Comparison of ENCODE assay signal across 22 cellular contexts in the genomic region with DNA sequence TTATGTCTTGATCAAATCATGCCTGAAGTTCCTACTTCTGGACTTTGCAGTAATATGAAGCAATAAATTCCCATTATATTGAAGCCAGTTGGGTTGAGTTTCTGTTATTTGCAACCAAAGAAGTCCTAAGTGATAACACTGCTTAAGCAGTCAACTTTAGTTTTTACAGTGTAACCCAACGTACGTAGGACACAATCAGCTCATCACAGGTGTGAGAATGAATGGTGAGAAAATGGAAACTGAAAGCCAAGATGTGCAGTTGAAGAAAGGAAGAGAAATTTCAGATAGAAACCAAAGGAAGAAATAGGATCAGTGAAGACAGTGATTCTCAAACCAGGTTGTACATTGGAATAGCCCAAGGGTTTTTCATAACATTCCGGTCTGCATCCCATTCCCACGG.
A peak's percentile ranks its signal among the peaks of the same experiment; 100 is the strongest.
DNase-seq lines count a peak whose midpoint lies in the region; ATAC-seq and TF ChIP-seq lines count a peak whose summit lies in the region.
"Had no signal": no experiment of that assay in that cellular context is flagged by ENCODE, and none has a peak within 500 bp of the region (broad histone marks: within the 10 kb centered on the region; RNA-seq: fewer than 3 reads in every experiment).

No MANE protein-coding gene starts in this region.

- H3K4me3 ChIP-seq in CD4-positive, alpha-beta memory T cell (ENCODE audit: low read length in 2 of 2) = no peak overlapping the region
- H3K4me3 ChIP-seq in HAP-1 = no peak overlapping the region
- no peak overlapping the region for H3K4me3 ChIP-seq in SJCRH30
- no peak overlapping the region for H3K4me3 ChIP-seq in gastroesophageal sphincter
- H3K4me3 ChIP-seq: heart right ventricle, lower lobe of right lung, testis had no signal

- POLR2A ChIA-PET in CD4-positive, alpha-beta memory T cell (lab: Charles Lee; ENCODE audit: partially characterized antibody) = interaction anchor here (1.0 to 3.5 kb wide), 5 partner anchors 9 to 21 kb away, joined by 4 to 20 read pairs (median 5); no protein-coding TSS in a partner anchor

- CTCF ChIA-PET in CD4-positive, alpha-beta memory T cell (lab: Charles Lee; ENCODE audit: partially characterized antibody) = interaction anchor here (0.7 to 2.0 kb wide), 5 partner anchors 20 to 98 kb away, joined by 3 to 12 read pairs (median 4); no protein-coding TSS in a partner anchor

- H3K36me3 ChIP-seq in CD4-positive, alpha-beta memory T cell (ENCODE audit: insufficient read depth, low read length) = no peaks in the 10 kb centered on the region
- H3K36me3 ChIP-seq in HAP-1 (replicated peaks) = no peaks in the 10 kb centered on the region
- no peaks in the 10 kb centered on the region for H3K36me3 ChIP-seq in SJCRH30
- no peaks in the 10 kb centered on the region for H3K36me3 ChIP-seq in gastroesophageal sphincter
- H3K36me3 ChIP-seq: heart right ventricle, lower lobe of right lung had no signal

- peaks cover 0 to 6% of the 10 kb centered on the region in 2 donors for H3K36me3 Mint-ChIP-seq in CD4-positive, alpha-beta memory T cell
- H3K36me3 Mint-ChIP-seq in activated T-helper 17 cell treated with anti-CD3 and anti-CD28 coated beads, Interleukin-2, amount 50 U/mL, for 72 hours (ENCODE audit: low read depth) = no peaks in the 10 kb centered on the region

- H3K27ac Mint-ChIP-seq in CD4-positive, alpha-beta memory T cell = peak overlapping the region; percentile 63 to 92 (median 83)
- H3K27ac Mint-ChIP-seq in activated T-helper 17 cell treated with anti-CD3 and anti-CD28 coated beads, Interleukin-2, amount 50 U/mL, for 72 hours = peak overlapping the region; percentile 62
- H3K27ac Mint-ChIP-seq: progenitor cell of endocrine pancreas had no signal

- ATAC-seq in GM18508 (IDR thresholded peaks at IDR 0.05; ENCODE audit: insufficient read depth, unreplicated experiment) (peak; percentile 52), HG02610 (IDR thresholded peaks at IDR 0.05; ENCODE audit: unreplicated experiment) (peak; percentile 68), gastroesophageal sphincter (no peak)
- ATAC-seq in activated T-helper 17 cell treated with anti-CD3 and anti-CD28 coated beads, Interleukin-2, amount 50 U/mL, for 72 hours (replicated peaks) = peak; percentile 64
- ATAC-seq: HCT116, heart right ventricle, lower lobe of right lung had no signal

- H3K27ac ChIP-seq in CD4-positive, alpha-beta memory T cell (ENCODE audit: low read depth, low read length) = no peak overlapping the region
- H3K27ac ChIP-seq in SJCRH30 = no peak overlapping the region
- H3K27ac ChIP-seq in gastroesophageal sphincter = no peak overlapping the region
- H3K27ac ChIP-seq: heart right ventricle, lower lobe of right lung, testis had no signal

- WGBS in gastroesophageal sphincter (ENCODE audit: low coverage in 1 of 2), 2 donors = 92 to 100% methylated on average over 2 to 4 of the region's 4 CpGs

- intact Hi-C loops in CD4-positive, alpha-beta memory T cell (cut with micrococcal nuclease) = loop anchor here (10.0 kb wide), 2 partner anchors 572 to 602 kb away; a partner anchor contains a TSS

- TF ChIP-seq POLR2A in gastroesophageal sphincter (IDR thresholded peaks at IDR 0.05) = no peak

- TF ChIP-seq EP300 in gastroesophageal sphincter (IDR thresholded peaks at IDR 0.05) = no peak

- no peak for TF ChIP-seq CTCF in gastroesophageal sphincter (IDR thresholded peaks at IDR 0.05)

- DNase-seq in CD4-positive, alpha-beta memory T cell = no peak
- DNase-seq in HAP-1 (ENCODE audit: low spot score in 2 of 2) = no peak
- DNase-seq in SJCRH30 = no peak
- DNase-seq in DMS 273 (lab: John Stamatoyannopoulos, UW; ENCODE audit: unreplicated experiment) = no peak
- DNase-seq: anterior cingulate cortex; cerebellar nuclear complex; COR-L47; effector CD8-positive, alpha-beta T cell; EL; heart right ventricle; lower lobe of right lung; NCI-H146; NCI-H345; Right ventricle myocardium superior; stimulated activated CD4-positive, alpha-beta T cell treated with anti-CD3 and anti-CD28 coated beads, Interleukin-4, amount 100 ng/mL, for 1 hour; testis had no signal

- in situ Hi-C loops in HAP-1 (cut with MboI; ENCODE audit: low sequenced_read_pairs) = no loop called here

- peaks cover 57 to 82% (median 69%) of the 10 kb centered on the region in 4 donors for H3K4me1 Mint-ChIP-seq in CD4-positive, alpha-beta memory T cell
- H3K4me1 Mint-ChIP-seq in activated T-helper 17 cell treated with anti-CD3 and anti-CD28 coated beads, Interleukin-2, amount 50 U/mL, for 72 hours = peaks cover 48% of the 10 kb centered on the region

- peaks cover 73% of the 10 kb centered on the region for H3K4me1 ChIP-seq in CD4-positive, alpha-beta memory T cell (ENCODE audit: insufficient read depth, low read length)
- H3K4me1 ChIP-seq in HAP-1 = no peaks in the 10 kb centered on the region
- H3K4me1 ChIP-seq in SJCRH30 = no peaks in the 10 kb centered on the region
- H3K4me1 ChIP-seq in gastroesophageal sphincter = no peaks in the 10 kb centered on the region
- H3K4me1 ChIP-seq: lower lobe of right lung, testis had no signal

- peaks cover 0 to 5% (median 0%) of the 10 kb centered on the region in 8 donors for H3K9me3 Mint-ChIP-seq in CD4-positive, alpha-beta memory T cell
- H3K9me3 Mint-ChIP-seq in activated T-helper 17 cell treated with anti-CD3 and anti-CD28 coated beads, Interleukin-2, amount 50 U/mL, for 72 hours = peaks cover 18% of the 10 kb centered on the region

- no peaks in the 10 kb centered on the region for H3K27me3 Mint-ChIP-seq in CD4-positive, alpha-beta memory T cell
- no peaks in the 10 kb centered on the region for H3K27me3 Mint-ChIP-seq in activated T-helper 17 cell treated with anti-CD3 and anti-CD28 coated beads, Interleukin-2, amount 50 U/mL, for 72 hours

- peak overlapping the region; percentile 2 to 74 (median 44) for H3K4me3 Mint-ChIP-seq in CD4-positive, alpha-beta memory T cell
- H3K4me3 Mint-ChIP-seq in activated T-helper 17 cell treated with anti-CD3 and anti-CD28 coated beads, Interleukin-2, amount 50 U/mL, for 72 hours = peak overlapping the region; percentile 41

- H3K27me3 ChIP-seq in CD4-positive, alpha-beta memory T cell (ENCODE audit: insufficient read depth, low read length) = no peaks in the 10 kb centered on the region
- H3K27me3 ChIP-seq in HAP-1 (ENCODE audit: low read depth) = no peaks in the 10 kb centered on the region
- no peaks in the 10 kb centered on the region for H3K27me3 ChIP-seq in SJCRH30
- no peaks in the 10 kb centered on the region for H3K27me3 ChIP-seq in gastroesophageal sphincter
- H3K27me3 ChIP-seq: testis had no signal

- H3K9me3 ChIP-seq in CD4-positive, alpha-beta memory T cell (ENCODE audit: control insufficient read depth in 1 of 2, low read length in 2 of 2) = no peaks in the 10 kb centered on the region
- H3K9me3 ChIP-seq in HAP-1 (no peaks in the 10 kb centered on the region), SJCRH30 (replicated peaks) (no peaks in the 10 kb centered on the region), gastroesophageal sphincter (no peaks in the 10 kb centered on the region)
- H3K9me3 ChIP-seq: heart right ventricle, lower lobe of right lung, testis had no signal
